ENCODE assay signal across 1 cellular context in genomic region chr17:59565959-59566324, GRCh38.
TF ChIP-seq lines count a peak whose summit lies in the region.

No MANE protein-coding gene starts in this region.

TF ChIP-seq in SK-N-SH, 30 proteins besides CTCF, POLR2A, EP300 and RAD21 (continued from another document):
- TF ChIP-seq USF1 (IDR thresholded peaks at IDR 0.05; ENCODE audit: borderline replicate concordance, low read depth) (no peak), GATA2 (CRISPR knock-in tag; IDR thresholded peaks at IDR 0.05) (no peak), SMC3 (IDR thresholded peaks at IDR 0.05; ENCODE audit: low read depth, low read length) (no peak), RCOR1 (IDR thresholded peaks at IDR 0.05; ENCODE audit: low read length) (0 out of 2 replicates have a peak, but pooled peaks have one; percentile 22), GABPA (IDR thresholded peaks at IDR 0.05; ENCODE audit: low read depth) (no peak)
